In genomic region chr16:2670027-2670426, GRCh38 we compare ENCODE assay signal across 8 cellular contexts. TPM values are rescaled to one million over a fixed set of nuclear protein-coding genes. Genes with fewer than 3 reads are reported as not detected.
DNase-seq lines count a peak whose midpoint lies in the region; ATAC-seq, FAIRE-seq and TF ChIP-seq lines count a peak whose summit lies in the region.
"Not testable (repeated sequence)": the region's sequence is repeated elsewhere in the genome, so short reads cannot be mapped to it uniquely, and the experiment has no call there.

No MANE protein-coding gene starts in this region.

- BruUV-seq in GM12878 (replicated peaks; lab: Mats Ljungman, UMichigan) = not testable (repeated sequence)

- not testable (repeated sequence) for H3K36me3 Mint-ChIP-seq in activated CD4-positive, alpha-beta T cell treated with anti-CD3 and anti-CD28 coated beads, Interleukin-2, amount 10 ng/mL, durations not matched to agents 7 days and 5 days (ENCODE audit: low read depth)
- peaks cover 24% of the 10 kb centered on the region for H3K36me3 Mint-ChIP-seq in nephron (ENCODE audit: low read depth)

- not testable (repeated sequence) for H3K27me3 Mint-ChIP-seq in activated CD4-positive, alpha-beta T cell treated with anti-CD3 and anti-CD28 coated beads, Interleukin-2, amount 10 ng/mL, durations not matched to agents 7 days and 5 days; nephron (ENCODE audit: low read depth)

- TF ChIP-seq RAD21 in GM12878 (IDR thresholded peaks at IDR 0.05; ENCODE audit: insufficient read depth, low read depth, low read length) = peak; percentile 59

- not testable (repeated sequence) for H3K9ac ChIP-seq in GM12878 (ENCODE audit: control insufficient read depth, insufficient read depth, low read length)

- H3K79me2 ChIP-seq in GM12878 (ENCODE audit: control insufficient read depth, insufficient read depth, low read length) = not testable (repeated sequence)

- not testable (repeated sequence) for H3K9me3 ChIP-seq in BE2C; GM12878 (replicated peaks; ENCODE audit: control insufficient read depth, insufficient read depth, low read length)

- not testable (repeated sequence) for TF ChIP-seq EP300 in GM12878 (IDR thresholded peaks at IDR 0.05; ENCODE audit: borderline replicate concordance in 1 of 2, control insufficient read depth in 1 of 2, low read depth in 2 of 2, low read length in 2 of 2)

- ATAC-seq in GM12878 = 0 out of 3 replicates have a peak, but pooled peaks have one; percentile 15
- not testable (repeated sequence) for ATAC-seq in Right ventricle myocardium superior (ENCODE audit: poor library complexity)

- TF ChIP-seq CTCF in BE2C (IDR thresholded peaks at IDR 0.05; ENCODE audit: low read depth, low read length) = peak; percentile 76
- peak; percentile 56 for TF ChIP-seq CTCF in HFF-Myc (IDR thresholded peaks at IDR 0.05; ENCODE audit: low read depth, low read length, missing control alignments)
- peak; percentile 56 to 75 (median 56) for TF ChIP-seq CTCF in GM12878 (IDR thresholded peaks at IDR 0.05 in 2 of 3, conservative IDR thresholded peaks at IDR 0.05 in 1 of 3; ENCODE audit: control insufficient read depth in 2 of 3, extremely low read depth in 1 of 3, insufficient read depth in 1 of 3, low read depth in 3 of 3, low read length in 3 of 3)
- peak; percentile 66 to 77 (median 68) for TF ChIP-seq CTCF in nephron (IDR thresholded peaks at IDR 0.05; ENCODE audit: unreplicated experiment in 3 of 3)

- SMC1A ChIA-PET in GM12878 (lab: Charles Lee; ENCODE audit: uncharacterized antibody, unreplicated experiment) = interaction anchor here (1.4 kb wide), 1 partner anchor 198 kb away, joined by 4 read pairs; no protein-coding TSS in a partner anchor

- not testable (repeated sequence) for H3K27ac ChIP-seq in GM12878 (ENCODE audit: control insufficient read depth, insufficient read depth)

- not testable (repeated sequence) for H3K27ac Mint-ChIP-seq in activated CD4-positive, alpha-beta T cell treated with anti-CD3 and anti-CD28 coated beads, Interleukin-2, amount 10 ng/mL, durations not matched to agents 7 days and 5 days
- peak overlapping the region in 1 of 3 experiments; percentile 51 for H3K27ac Mint-ChIP-seq in nephron

- peak; percentile 84 for DNase-seq in BE2C
- DNase-seq in HFF-Myc (ENCODE audit: extremely low read depth, low read depth); GM12878 (ENCODE audit: low read depth, low spot score): not testable (repeated sequence)
- DNase-seq in OCI-M1 (lab: John Stamatoyannopoulos, UW) = peak; percentile 77
- DNase-seq in activated CD4-positive, alpha-beta T cell treated with anti-CD3 and anti-CD28 coated beads, Interleukin-2, amount 10 ng/mL, durations not matched to agents 7 days and 5 days = peak; percentile 62
- peak; percentile 86 for DNase-seq in Right ventricle myocardium superior
- DNase-seq in stimulated activated CD8-positive, alpha-beta memory T cell treated with anti-CD3 and anti-CD28 coated beads, Interleukin-2, amount 100 ng/mL, for 48 hours (ENCODE audit: low read depth in 2 of 2) = peak; percentile 46 to 63

- peaks cover 23% of the 10 kb centered on the region for H3K4me1 Mint-ChIP-seq in activated CD4-positive, alpha-beta T cell treated with anti-CD3 and anti-CD28 coated beads, Interleukin-2, amount 10 ng/mL, durations not matched to agents 7 days and 5 days
- H3K4me1 Mint-ChIP-seq in nephron = peaks cover 31% of the 10 kb centered on the region

- POLR2A ChIA-PET in activated CD4-positive, alpha-beta T cell treated with anti-CD3 and anti-CD28 coated beads, Interleukin-2, amount 10 ng/mL, durations not matched to agents 7 days and 5 days (lab: Charles Lee); GM12878 (lab: Charles Lee): not testable (repeated sequence)

- CTCF ChIA-PET in activated CD4-positive, alpha-beta T cell treated with anti-CD3 and anti-CD28 coated beads, Interleukin-2, amount 10 ng/mL, durations not matched to agents 7 days and 5 days (lab: Charles Lee) = interaction anchor here (1.2 kb wide), 1 partner anchor 9 kb away, joined by 4 read pairs; no protein-coding TSS in a partner anchor
- CTCF ChIA-PET in GM12878 (lab: Yijun Ruan, JAX) = interaction anchor here (0.6 to 1.2 kb wide), 2 partner anchors 15 to 67 kb away, joined by 3 to 5 read pairs; no protein-coding TSS in a partner anchor

- not testable (repeated sequence) for H3K4me1 ChIP-seq in BE2C; GM12878 (ENCODE audit: control insufficient read depth, insufficient read depth, low read length)

- WGBS in GM12878 (ENCODE audit: insufficient coverage, insufficient replicate concordance, low lambda C conversion rate, missing lambda C conversion rate) = 5% methylated on average over 14 of the region's 14 CpGs

- H3K4me3 ChIP-seq in BE2C (ENCODE audit: low read depth, low read length); HFF-Myc (replicated peaks; ENCODE audit: low read depth, low read length); GM12878: not testable (repeated sequence)

- H2AFZ ChIP-seq in GM12878 (ENCODE audit: control insufficient read depth, low read depth, low read length) = not testable (repeated sequence)

- not testable (repeated sequence) for H3K9me3 Mint-ChIP-seq in activated CD4-positive, alpha-beta T cell treated with anti-CD3 and anti-CD28 coated beads, Interleukin-2, amount 10 ng/mL, durations not matched to agents 7 days and 5 days; nephron

- RAD21 ChIA-PET in GM12878 (lab: Charles Lee; ENCODE audit: unreplicated experiment) = not testable (repeated sequence)

- not testable (repeated sequence) for TF ChIP-seq POLR2A in GM12878 (IDR thresholded peaks at IDR 0.05; ENCODE audit: low read depth, low read length)

- H3K36me3 ChIP-seq in BE2C; GM12878 (ENCODE audit: control insufficient read depth in 2 of 2, insufficient read depth in 2 of 2, low read length in 1 of 2): not testable (repeated sequence)

- not testable (repeated sequence) for H3K27me3 ChIP-seq in BE2C; GM12878 (replicated peaks in 1 of 2; ENCODE audit: control insufficient read depth in 2 of 2, insufficient read depth in 2 of 2, low read length in 1 of 2)

- not testable (repeated sequence) for H3K4me2 ChIP-seq in GM12878 (ENCODE audit: control insufficient read depth, insufficient read depth)

- H4K20me1 ChIP-seq in GM12878 (ENCODE audit: control insufficient read depth, insufficient read depth) = not testable (repeated sequence)

- FAIRE-seq in GM12878 (lab: Jason Lieb, UNC) = not testable (repeated sequence)

- peak overlapping the region; percentile 37 for H3K4me3 Mint-ChIP-seq in activated CD4-positive, alpha-beta T cell treated with anti-CD3 and anti-CD28 coated beads, Interleukin-2, amount 10 ng/mL, durations not matched to agents 7 days and 5 days
- H3K4me3 Mint-ChIP-seq in nephron = peak overlapping the region; percentile 67 to 76 (median 71)

- in situ Hi-C loops in GM12878 (cut with MboI) = not testable (repeated sequence)

- intact Hi-C loops in GM12878 (cut with micrococcal nuclease; ENCODE audit: unreplicated experiment); Right ventricle myocardium superior (cut with DNase I): not testable (repeated sequence)

RNA-seq across cellular contexts. Expression of gene KCTD5, which starts 12.3 kb away (rescaled TPM):
- polyA plus RNA-seq in BE2C (2012; ENCODE audit: insufficient read depth, insufficient read length, low read depth) = 106 TPM
- total RNA-seq in activated CD4-positive, alpha-beta T cell treated with anti-CD3 and anti-CD28 coated beads, Interleukin-2, amount 10 ng/mL, durations not matched to agents 7 days and 5 days = 10 to 100 TPM; 31.6 to 34.4 TPM
- 17.9 and 27.0 TPM in 2 replicates for total RNA-seq in GM12878 (2013; cell fraction: nucleolus; rRNA removed)
- total RNA-seq in GM12878 (2014; rRNA removed) (36.1 and 40.9 TPM in 2 replicates), GM12878 (2014; rRNA removed; fragmentation: Illumina TruSeq; extraction: Trizol) (24.1 and 24.2 TPM in 2 replicates), GM12878 (2021) (36.1 and 36.5 TPM in 2 replicates), Right ventricle myocardium superior (9.8 TPM)
- 16.7 TPM for polyA plus RNA-seq in GM12878 (2011; ENCODE audit: low read depth)
- polyA plus RNA-seq in GM12878 (2011; rRNA removed) (42.4 and 50.2 TPM in 2 replicates), GM12878 (2014; fragmentation: Illumina TruSeq; extraction: Trizol) (18.1 and 24.7 TPM in 2 replicates), GM12878 (2014; fragmentation: Nextera tagmentation; extraction: Ambion mirVana) (1 to 10 TPM in 1 of 2 experiments, under 1 TPM in 1; 0.58 to 3.0 TPM), GM12878 (2014; rRNA removed) (56.4 and 57.9 TPM in 2 replicates), GM12878 (2016; fragmentation: Nextera tagmentation; extraction: Ambion mirVana) (10 to 100 TPM; 38.1 to 42.3 TPM)
- polyA plus RNA-seq in GM12878 (2011; cell fraction: cytosol; rRNA removed) = 62.7 and 95.3 TPM in 2 replicates
- polyA plus RNA-seq in GM12878 (2011; cell fraction: nucleus; rRNA removed) = 42.2 and 48.1 TPM in 2 replicates
- 23.3 and 35.2 TPM in 2 replicates for polyA plus RNA-seq in GM12878 (2012)
- 34.3 and 36.0 TPM in 2 replicates for polyA minus RNA-seq in GM12878 (2011; rRNA and poly(A)+ RNA removed)
- polyA minus RNA-seq in GM12878 (2011; cell fraction: cytosol; rRNA and poly(A)+ RNA removed) = 13.5 and 17.0 TPM in 2 replicates
- polyA minus RNA-seq in GM12878 (2011; cell fraction: nucleus; rRNA and poly(A)+ RNA removed) = 39.0 and 51.4 TPM in 2 replicates

RNA-seq across cellular contexts. Expression of gene PRSS27, which starts 50.0 kb away (rescaled TPM):
- polyA plus RNA-seq in BE2C (2012; ENCODE audit: insufficient read depth, insufficient read length, low read depth) = not detected
- total RNA-seq in activated CD4-positive, alpha-beta T cell treated with anti-CD3 and anti-CD28 coated beads, Interleukin-2, amount 10 ng/mL, durations not matched to agents 7 days and 5 days = 1 to 10 TPM; 1.5 to 1.7 TPM
- 3.9 and 4.2 TPM in 2 replicates for total RNA-seq in GM12878 (2013; cell fraction: nucleolus; rRNA removed)
- total RNA-seq in GM12878 (2014; rRNA removed) (0.71 and 1.4 TPM in 2 replicates), GM12878 (2014; rRNA removed; fragmentation: Illumina TruSeq; extraction: Trizol) (0.27 and 0.37 TPM in 2 replicates), GM12878 (2021) (0.97 and 1.8 TPM in 2 replicates), Right ventricle myocardium superior (0.30 TPM)
- polyA plus RNA-seq in GM12878 (2011; ENCODE audit: low read depth) = 0.58 TPM
- polyA plus RNA-seq in GM12878 (2011; rRNA removed) (0.49 and 0.65 TPM in 2 replicates), GM12878 (2014; fragmentation: Illumina TruSeq; extraction: Trizol) (0.18 TPM in 1 of 2 replicates, not detected in the other), GM12878 (2014; fragmentation: Nextera tagmentation; extraction: Ambion mirVana) (not detected), GM12878 (2014; rRNA removed) (0.86 and 1.8 TPM in 2 replicates), GM12878 (2016; fragmentation: Nextera tagmentation; extraction: Ambion mirVana) (under 1 TPM; 0.21 to 0.36 TPM)
- polyA plus RNA-seq in GM12878 (2011; cell fraction: cytosol; rRNA removed) = 1.5 and 2.6 TPM in 2 replicates
- polyA plus RNA-seq in GM12878 (2011; cell fraction: nucleus; rRNA removed) = 4.2 and 4.3 TPM in 2 replicates
- polyA plus RNA-seq in GM12878 (2012) = 0.90 and 1.6 TPM in 2 replicates
- 0.37 and 1.6 TPM in 2 replicates for polyA minus RNA-seq in GM12878 (2011; rRNA and poly(A)+ RNA removed)
- 0.83 and 1.5 TPM in 2 replicates for polyA minus RNA-seq in GM12878 (2011; cell fraction: cytosol; rRNA and poly(A)+ RNA removed)
- polyA minus RNA-seq in GM12878 (2011; cell fraction: nucleus; rRNA and poly(A)+ RNA removed) = 0.60 and 1.1 TPM in 2 replicates
